ENCODE assay signal across 19 cellular contexts in genomic region chr1:95057361-95057760, GRCh38.
"Had no signal": no experiment of that assay in that cellular context is flagged by ENCODE, and none has a peak within 500 bp of the region (broad histone marks: within the 10 kb centered on the region; RNA-seq: fewer than 3 reads in every experiment).

No MANE protein-coding gene starts in this region.

- ATAC-seq: psoas muscle; right cardiac atrium; right lobe of liver; stimulated activated effector memory CD8-positive, alpha-beta T cell treated with anti-CD3 and anti-CD28 coated beads, Interleukin-12 subunit alpha, Interleukin-12 subunit beta, amount 100 ng/mL, for 72 hours; stimulated activated naive B cell treated with anti-CD40 and anti-IgM and Interleukin-4, amounts not matched to agents 10 μg/mL and 1 μg/mL and 100 μg/mL, for 72 hours had no signal

- DNase-seq: occipital lobe; ovary; posterior cingulate gyrus; psoas muscle; right cardiac atrium; right lobe of liver; sigmoid colon; small intestine; stimulated activated CD4-positive, alpha-beta T cell treated with anti-CD3 and anti-CD28 coated beads, Interleukin-15, amount 100 ng/mL, for 24 hours; stimulated activated CD4-positive, alpha-beta T cell treated with anti-CD3 and anti-CD28 coated beads, Interleukin-2, amount 100 ng/mL, for 24 hours; stimulated activated CD4-positive, alpha-beta T cell treated with anti-CD3 and anti-CD28 coated beads, Interleukin-2, amount 100 ng/mL, for 48 hours; stimulated activated CD4-positive, alpha-beta T cell treated with anti-CD3 and anti-CD28 coated beads, Interleukin-4, amount 100 ng/mL, for 24 hours; stimulated activated naive B cell treated with anti-CD40 and anti-IgM and Interleukin-4, amounts not matched to agents 10 μg/mL and 1 μg/mL and 100 μg/mL, for 72 hours; stimulated activated naive CD4-positive, alpha-beta T cell treated with Interleukin-2 at 50 U/mL for 16 hours; stomach; thyroid gland; trophoblast cell; upper lobe of left lung had no signal
